ENCODE assay signal across 11 cellular contexts in genomic region chr7:75971961-75972763, GRCh38. TPM values are rescaled to one million over a fixed set of nuclear protein-coding genes. Genes with fewer than 3 reads are reported as not detected.
DNase-seq lines count a peak whose midpoint lies in the region; TF ChIP-seq lines count a peak whose summit lies in the region.
"Had no signal": no experiment of that assay in that cellular context is flagged by ENCODE, and none has a peak within 500 bp of the region (broad histone marks: within the 10 kb centered on the region; RNA-seq: fewer than 3 reads in every experiment).

No MANE protein-coding gene starts in this region.

- H3K4me1 ChIP-seq in mesendoderm (ENCODE audit: control insufficient read depth, low read depth, low read length), result no peaks in the 10 kb centered on the region

- H3K4me3 ChIP-seq in mesendoderm (ENCODE audit: low read length), result no peak overlapping the region
- H3K4me3 ChIP-seq: thoracic aorta had no signal

- no peak overlapping the region for H2BK15ac ChIP-seq in mesendoderm (replicated peaks; ENCODE audit: low read depth)

- no peaks in the 10 kb centered on the region for H3K79me2 ChIP-seq in mesendoderm (ENCODE audit: control insufficient read depth, insufficient read depth, low read length)

- no peak overlapping the region for H2BK120ac ChIP-seq in mesendoderm (ENCODE audit: low read depth, low read length)

- no peak overlapping the region for H3K27ac Mint-ChIP-seq in chondrocyte (ENCODE audit: unreplicated experiment)

- H2BK5ac ChIP-seq in mesendoderm (ENCODE audit: low read length), result no peak overlapping the region

- H3K4me1 Mint-ChIP-seq in chondrocyte (ENCODE audit: low read depth), result peaks cover 5% of the 10 kb centered on the region

- no peak overlapping the region for H3K4ac ChIP-seq in mesendoderm (ENCODE audit: low read depth, low read length)

- DNase-seq in AG08396 (ENCODE audit: low spot score), result peak; percentile 26
- peak; percentile 66 for DNase-seq in HuH-7.5 (ENCODE audit: low spot score)
- DNase-seq in chondrocyte (ENCODE audit: low spot score), result no peak
- DNase-seq in mesendoderm, result peak; percentile 53
- no peak for DNase-seq in mucosa of gallbladder (ENCODE audit: low spot score)
- no peak for DNase-seq in NK-92 (lab: John Stamatoyannopoulos, UW; ENCODE audit: unreplicated experiment)
- no peak for DNase-seq in T1000 (lab: John Stamatoyannopoulos, UW)
- DNase-seq in NCI-H1694 treated with DMSO at 0.1 percent for 48 hours (lab: John Stamatoyannopoulos, UW), result no peak
- DNase-seq: activated CD4-positive, alpha-beta T cell treated with anti-CD3 and anti-CD28 coated beads, Interleukin-2, amount 50 U/mL, for 48 hours; NCI-H1436 treated with DMSO at 0.1 percent for 48 hours had no signal

- no peaks in the 10 kb centered on the region for H3K27me3 ChIP-seq in mesendoderm (ENCODE audit: insufficient read depth, low read length, poor library complexity)

- TF ChIP-seq CTCF in chondrocyte (IDR thresholded peaks at IDR 0.05), result peak; percentile 27

- H3K27ac ChIP-seq in mesendoderm (ENCODE audit: low read depth, low read length), result no peak overlapping the region
- H3K27ac ChIP-seq: thoracic aorta had no signal

- no peaks in the 10 kb centered on the region for H3K79me1 ChIP-seq in mesendoderm (ENCODE audit: low read length)

- H3K9ac ChIP-seq in mesendoderm (ENCODE audit: low read length), result no peak overlapping the region

- H4K8ac ChIP-seq in mesendoderm (ENCODE audit: low read depth, low read length), result no peak overlapping the region

- H2AK5ac ChIP-seq in mesendoderm (ENCODE audit: low read length), result no peak overlapping the region

- no peak overlapping the region for H3K56ac ChIP-seq in mesendoderm (ENCODE audit: low read length)

- H3K23ac ChIP-seq in mesendoderm (ENCODE audit: low read length), result no peak overlapping the region

- no peak overlapping the region for H3K4me2 ChIP-seq in mesendoderm (ENCODE audit: low read length)

- H3K4me3 Mint-ChIP-seq in chondrocyte (ENCODE audit: unreplicated experiment), result no peak overlapping the region

- no peaks in the 10 kb centered on the region for H3K9me3 Mint-ChIP-seq in chondrocyte (ENCODE audit: low read depth)

- H3K36me3 Mint-ChIP-seq in chondrocyte (ENCODE audit: low read depth), result peaks cover 17% of the 10 kb centered on the region

- no peak overlapping the region for H3K18ac ChIP-seq in mesendoderm (ENCODE audit: low read length)

- no peaks in the 10 kb centered on the region for H3K27me3 Mint-ChIP-seq in chondrocyte (ENCODE audit: low read depth)

- peaks cover 1% of the 10 kb centered on the region for H3K36me3 ChIP-seq in mesendoderm (ENCODE audit: control insufficient read depth, insufficient read depth, low read length)

- no CpG with 5 or more reads among the region's 19 CpGs for WGBS in mesendoderm (ENCODE audit: extremely low coverage, insufficient coverage, low lambda C conversion rate)

- H4K5ac ChIP-seq in mesendoderm (ENCODE audit: low read length), result no peak overlapping the region

RNA-seq across cellular contexts. Expression of gene TMEM120A, which starts 22.2 kb away (rescaled TPM):
- total RNA-seq in chondrocyte (28.8 to 36.0 TPM (median 30.6 TPM) in 3 replicates), mucosa of gallbladder (69.1 TPM)
- 8.8 TPM for polyA plus RNA-seq in mesendoderm (2013, experiment 1 of 2)
- 10.0 TPM for polyA plus RNA-seq in mesendoderm (2013, experiment 2 of 2)

RNA-seq across cellular contexts. Expression of gene POR, which starts 57.2 kb away (rescaled TPM):
- total RNA-seq in chondrocyte (53.8 to 62.2 TPM (median 55.6 TPM) in 3 replicates), mucosa of gallbladder (195 TPM)
- 61.3 TPM for polyA plus RNA-seq in mesendoderm (2013, experiment 1 of 2)
- 59.2 TPM for polyA plus RNA-seq in mesendoderm (2013, experiment 2 of 2)

Comparison
In these comparisons a context has a peak if more than half of its experiments do, and no peak if none do; other contexts are left out.
1. DNase-seq: peak in AG08396 (single experiment), HuH-7.5 (single experiment) and mesendoderm (single experiment); none in chondrocyte (single experiment), mucosa of gallbladder (single experiment), NK-92 (single experiment), T1000 (single experiment) and NCI-H1694 treated with DMSO at 0.1 percent for 48 hours (single experiment).